ENCODE assay signal across 1 cellular context in genomic region chr4:55395529-55396304, GRCh38.
A peak's percentile ranks its signal among the peaks of the same experiment; 100 is the strongest.
TF ChIP-seq lines count a peak whose summit lies in the region.

TMEM165 (plus strand) TSS chr4:55395957; CDS start chr4:55396190, 233 bp downstream.

TF ChIP-seq in GM12878, 131 proteins besides CTCF, POLR2A, EP300 and RAD21 (continued from another document and continues in another):
- TF ChIP-seq DPF2 (IDR thresholded peaks at IDR 0.05) (peak; percentile 81), CHD4 (IDR thresholded peaks at IDR 0.05) (no peak), SUPT20H (IDR thresholded peaks at IDR 0.05; ENCODE audit: borderline replicate concordance, control insufficient read depth, low read depth, low read length) (no peak), HSF1 (IDR thresholded peaks at IDR 0.05; ENCODE audit: low read depth, low read length) (no peak), SRF (IDR thresholded peaks at IDR 0.05; ENCODE audit: low read depth in 2 of 2, low read length in 2 of 2) (no peak), E2F4 (IDR thresholded peaks at IDR 0.05; ENCODE audit: low read depth, low read length) (peak; percentile 23; the same call in 1 of the 2 replicates), KDM1A (IDR thresholded peaks at IDR 0.05; ENCODE audit: borderline replicate concordance) (no peak), CHD2 (IDR thresholded peaks at IDR 0.05; ENCODE audit: borderline replicate concordance, low read depth, low read length) (no peak), RELA (IDR thresholded peaks at IDR 0.05; ENCODE audit: borderline replicate concordance, partially characterized antibody) (no peak), STAT1 (conservative IDR thresholded peaks at IDR 0.05) (no peak), SKIL (IDR thresholded peaks at IDR 0.05; ENCODE audit: low read depth, poor library complexity, severe bottlenecking) (no peak), PML (IDR thresholded peaks at IDR 0.05; ENCODE audit: low read length) (no peak), TCF3 (IDR thresholded peaks at IDR 0.05; ENCODE audit: borderline replicate concordance, insufficient read depth, low read depth, low read length) (peak; percentile 84), ATF3 (IDR thresholded peaks at IDR 0.05; ENCODE audit: borderline replicate concordance, extremely low read depth, low read depth, low read length) (no peak), ZNF384 (IDR thresholded peaks at IDR 0.05; ENCODE audit: borderline replicate concordance, low read depth, low read length) (no peak), E2F8 (IDR thresholded peaks at IDR 0.05; ENCODE audit: low read depth, partially characterized antibody) (no peak), LARP7 (IDR thresholded peaks at IDR 0.05) (peak; percentile 92), MLLT1 (IDR thresholded peaks at IDR 0.05) (peak; percentile 70; the same call in 1 of the 2 replicates), USF1 (IDR thresholded peaks at IDR 0.05; ENCODE audit: borderline replicate concordance, extremely low read length, insufficient read depth, low read depth, low read length) (no peak), ZBTB40 (IDR thresholded peaks at IDR 0.05; ENCODE audit: borderline replicate concordance) (no peak), SP1 (IDR thresholded peaks at IDR 0.05; ENCODE audit: low read depth, low read length) (peak; percentile 18), NFXL1 (IDR thresholded peaks at IDR 0.05; ENCODE audit: borderline replicate concordance) (no peak), NFIC (IDR thresholded peaks at IDR 0.05; ENCODE audit: low read depth, low read length) (no peak), EZH2 (IDR thresholded peaks at IDR 0.05; ENCODE audit: borderline replicate concordance, control insufficient read depth, low read depth, low read length) (no peak), ESRRA (IDR thresholded peaks at IDR 0.05; ENCODE audit: low read length) (peak; percentile 70; the same call in 1 of the 2 replicates), HCFC1 (IDR thresholded peaks at IDR 0.05; ENCODE audit: low read length) (0 out of 2 replicates have a peak, but pooled peaks have one; percentile 33), EED (IDR thresholded peaks at IDR 0.05; ENCODE audit: low read depth) (no peak), JUND (IDR thresholded peaks at IDR 0.05; ENCODE audit: low read depth, low read length) (no peak), SMAD5 (IDR thresholded peaks at IDR 0.05; ENCODE audit: low read depth) (peak; percentile 90), IKZF2 (IDR thresholded peaks at IDR 0.05) (peak; percentile 32 to 71; a peak in 3 of 4 replicates), WRNIP1 (IDR thresholded peaks at IDR 0.05; ENCODE audit: borderline replicate concordance, low read depth, low read length) (no peak), FOXM1 (IDR thresholded peaks at IDR 0.05; ENCODE audit: low read depth, low read length) (no peak), CBFB (IDR thresholded peaks at IDR 0.05; ENCODE audit: low read depth) (no peak), ZSCAN29 (IDR thresholded peaks at IDR 0.05) (0 out of 2 replicates have a peak, but pooled peaks have one; percentile 25), RCOR1 (conservative IDR thresholded peaks at IDR 0.05; ENCODE audit: low read depth, low read length) (no peak), KLF5 (IDR thresholded peaks at IDR 0.05; ENCODE audit: partially characterized antibody) (no peak), IRF4 (IDR thresholded peaks at IDR 0.05; ENCODE audit: low read depth, low read length) (no peak), TBL1XR1 (IDR thresholded peaks at IDR 0.05; ENCODE audit: low read depth, low read length) (no peak), IRF5 (IDR thresholded peaks at IDR 0.05; ENCODE audit: borderline replicate concordance) (no peak), PKNOX1 (IDR thresholded peaks at IDR 0.05) (no peak; the same call in 1 of the 2 replicates), TARDBP (IDR thresholded peaks at IDR 0.05; ENCODE audit: borderline replicate concordance) (no peak), BCLAF1 (IDR thresholded peaks at IDR 0.05) (no peak)
